In genomic region chr1:172393354-172393753, GRCh38 we compare ENCODE assay signal across 1 cellular context.
A peak's percentile ranks its signal among the peaks of the same experiment; 100 is the strongest.
TF ChIP-seq lines count a peak whose summit lies in the region.

No MANE protein-coding gene starts in this region.

TF ChIP-seq in GM12878, 131 proteins besides CTCF, POLR2A, EP300 and RAD21 (continued from another document and continues in another):
- no peak for TF ChIP-seq PBX3 (IDR thresholded peaks at IDR 0.05; ENCODE audit: insufficient replicate concordance, low read depth, low read length)
- peak; percentile 31; the same call in 1 of the 2 replicates for TF ChIP-seq ATF2 (IDR thresholded peaks at IDR 0.05; ENCODE audit: low read length)
- no peak for TF ChIP-seq MYC (IDR thresholded peaks at IDR 0.05; ENCODE audit: insufficient read depth, insufficient read length, insufficient replicate concordance, low read length, severe bottlenecking)
- no peak for TF ChIP-seq RCOR1 (conservative IDR thresholded peaks at IDR 0.05; ENCODE audit: low read depth, low read length)
- TF ChIP-seq JUNB (IDR thresholded peaks at IDR 0.05): peak; percentile 58; the same call in 1 of the 2 replicates
- TF ChIP-seq ZNF622 (IDR thresholded peaks at IDR 0.05): no peak
- no peak for TF ChIP-seq EED (IDR thresholded peaks at IDR 0.05; ENCODE audit: low read depth)
- no peak for TF ChIP-seq POLR2AphosphoS2 (IDR thresholded peaks at IDR 0.05; ENCODE audit: low read depth, low read length)
- TF ChIP-seq SREBF1 (IDR thresholded peaks at IDR 0.05; ENCODE audit: low read length): no peak
- no peak for TF ChIP-seq FOS (IDR thresholded peaks at IDR 0.05; ENCODE audit: borderline replicate concordance, extremely low read depth, insufficient read length)
- TF ChIP-seq PRDM15 (CRISPR knock-in tag; IDR thresholded peaks at IDR 0.05): no peak
- TF ChIP-seq MLLT1 (IDR thresholded peaks at IDR 0.05): peak; percentile 39; the same call in 1 of the 2 replicates
- no peak for TF ChIP-seq ZNF384 (IDR thresholded peaks at IDR 0.05; ENCODE audit: borderline replicate concordance, low read depth, low read length)
- no peak for TF ChIP-seq ZNF207 (IDR thresholded peaks at IDR 0.05; ENCODE audit: borderline replicate concordance)
- TF ChIP-seq NBN (IDR thresholded peaks at IDR 0.05): peak; percentile 29; the same call in 1 of the 2 replicates
- TF ChIP-seq IKZF2 (IDR thresholded peaks at IDR 0.05): peak; percentile 34 to 56; a peak in 2 of 4 replicates
- TF ChIP-seq CBX5 (IDR thresholded peaks at IDR 0.05; ENCODE audit: low read depth): no peak
- TF ChIP-seq RUNX3 (IDR thresholded peaks at IDR 0.05; ENCODE audit: low read length): no peak
- no peak for TF ChIP-seq SMAD1 (IDR thresholded peaks at IDR 0.05; ENCODE audit: low read depth, partially characterized antibody)
- TF ChIP-seq ZNF217 (IDR thresholded peaks at IDR 0.05): no peak
- no peak for TF ChIP-seq HCFC1 (IDR thresholded peaks at IDR 0.05; ENCODE audit: low read length)
- TF ChIP-seq STAT1 (conservative IDR thresholded peaks at IDR 0.05): no peak
- TF ChIP-seq SMC3 (IDR thresholded peaks at IDR 0.05; ENCODE audit: borderline replicate concordance, low read length): no peak
- no peak for TF ChIP-seq SIX5 (IDR thresholded peaks at IDR 0.05; ENCODE audit: low read depth, low read length, severe bottlenecking)
- no peak for TF ChIP-seq SIN3A (IDR thresholded peaks at IDR 0.05; ENCODE audit: low read depth, low read length)
- no peak for TF ChIP-seq ZBTB33 (IDR thresholded peaks at IDR 0.05)
- 0 out of 2 replicates have a peak, but pooled peaks have one; percentile 35 for TF ChIP-seq CREM (IDR thresholded peaks at IDR 0.05; ENCODE audit: low read depth)
- peak; percentile 52; the same call in 1 of the 2 replicates for TF ChIP-seq DPF2 (IDR thresholded peaks at IDR 0.05)
- TF ChIP-seq BCL3 (IDR thresholded peaks at IDR 0.05; ENCODE audit: borderline replicate concordance, insufficient read depth, low read depth, low read length, poor library complexity, severe bottlenecking): no peak
- no peak for TF ChIP-seq BCLAF1 (IDR thresholded peaks at IDR 0.05)
- TF ChIP-seq TARDBP (IDR thresholded peaks at IDR 0.05; ENCODE audit: borderline replicate concordance): no peak
- no peak for TF ChIP-seq TCF3 (IDR thresholded peaks at IDR 0.05; ENCODE audit: borderline replicate concordance, insufficient read depth, low read depth, low read length)
- no peak for TF ChIP-seq NKRF (conservative IDR thresholded peaks at IDR 0.05)
- TF ChIP-seq BHLHE40 (IDR thresholded peaks at IDR 0.05; ENCODE audit: borderline replicate concordance in 1 of 2, low read depth in 2 of 2, low read length in 1 of 2): peak in 1 of 2 experiments; percentile 57; a peak in 2 of 4 replicates
- no peak for TF ChIP-seq E4F1 (IDR thresholded peaks at IDR 0.05; ENCODE audit: borderline replicate concordance, partially characterized antibody)
- TF ChIP-seq TCF7 (IDR thresholded peaks at IDR 0.05; ENCODE audit: borderline replicate concordance): no peak
- TF ChIP-seq KAT2A (conservative IDR thresholded peaks at IDR 0.05; ENCODE audit: control insufficient read depth, low read depth, low read length): no peak
- TF ChIP-seq PKNOX1 (IDR thresholded peaks at IDR 0.05): no peak
